9 cellular contexts compared by ENCODE assay signal in the genomic region with DNA sequence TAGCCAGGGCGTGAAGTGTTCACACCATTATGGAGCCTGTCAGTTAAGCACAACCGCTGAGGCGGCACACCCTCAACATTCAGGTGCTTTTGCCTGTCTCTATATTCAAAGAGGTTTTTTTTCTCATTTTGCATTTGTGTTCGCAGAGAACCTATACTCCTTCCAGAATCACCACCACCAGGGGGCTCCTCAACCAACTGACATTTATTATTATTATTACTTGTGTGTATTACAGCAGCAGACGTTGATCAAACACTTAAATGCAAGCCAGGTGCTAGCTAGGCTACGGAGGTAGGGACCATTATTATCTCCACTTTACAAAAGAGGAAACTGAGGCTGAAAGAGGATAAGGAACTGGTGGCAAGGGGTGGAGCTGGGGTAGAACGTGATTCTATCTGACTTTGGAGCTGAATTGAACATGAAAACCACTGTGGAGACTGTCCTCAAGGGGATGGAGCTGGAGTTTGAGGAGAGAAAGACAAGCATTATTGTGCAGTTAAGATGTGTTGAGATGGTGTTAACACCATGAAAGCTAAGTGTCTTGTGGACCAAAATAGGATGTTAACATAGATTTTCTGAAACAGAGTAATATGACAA.
A peak's percentile ranks its signal among the peaks of the same experiment; 100 is the strongest.
DNase-seq lines count a peak whose midpoint lies in the region; ATAC-seq and TF ChIP-seq lines count a peak whose summit lies in the region.
"Had no signal": no experiment of that assay in that cellular context is flagged by ENCODE, and none has a peak within 500 bp of the region (broad histone marks: within the 10 kb centered on the region; RNA-seq: fewer than 3 reads in every experiment).

No MANE protein-coding gene starts in this region.

- no peaks in the 10 kb centered on the region for H3K4me1 ChIP-seq in body of pancreas

- TF ChIP-seq CTCF in body of pancreas (IDR thresholded peaks at IDR 0.05) (peak; percentile 14 to 58 (median 47)), mesothelial cell of epicardium (IDR thresholded peaks at IDR 0.05; ENCODE audit: unreplicated experiment) (peak; percentile 61)

- WGBS in body of pancreas, 2 donors, result 48 to 54% methylated on average over 7 of the region's 7 CpGs

- H3K9me3 ChIP-seq in body of pancreas, result no peaks in the 10 kb centered on the region

- H3K27ac ChIP-seq in body of pancreas, result no peak overlapping the region

- H3K27me3 ChIP-seq in body of pancreas, result no peaks in the 10 kb centered on the region

- ATAC-seq in body of pancreas, result no peak
- no peak for ATAC-seq in HG03565 (IDR thresholded peaks at IDR 0.05; ENCODE audit: unreplicated experiment)
- no peak for ATAC-seq in HG03196 (IDR thresholded peaks at IDR 0.05; ENCODE audit: unreplicated experiment)

- TF ChIP-seq POLR2A in body of pancreas (IDR thresholded peaks at IDR 0.05), result no peak

- intact Hi-C loops in body of pancreas (cut with DNase I) (no loop called here), posterior vena cava (cut with DNase I) (loop anchor here in 1 of 2 donors (2.0 kb wide), 1 partner anchor 165 kb away; no protein-coding TSS in a partner anchor)

- no peaks in the 10 kb centered on the region for H3K36me3 ChIP-seq in body of pancreas (replicated peaks in 1 of 2; ENCODE audit: insufficient read depth in 1 of 2, low read depth in 2 of 2)

- DNase-seq in Daoy (ENCODE audit: low read depth) (peak; percentile 33), body of pancreas (peak in 3 of 4 donors; percentile 43 to 60 (median 52)), mesothelial cell of epicardium (ENCODE audit: low spot score in 2 of 2, unreplicated experiment in 2 of 2) (no peak), posterior vena cava (ENCODE audit: low spot score) (no peak), cerebellum (ENCODE audit: low spot score) (no peak)
- peak; percentile 35 for DNase-seq in Jurkat, Clone E6-1 (ENCODE audit: low read depth, low spot score)

- H3K9me3 Mint-ChIP-seq in mesothelial cell of epicardium, result no peaks in the 10 kb centered on the region
- H3K9me3 Mint-ChIP-seq: T-helper 1 cell treated with Interleukin-12 subunit alpha and Interleukin-12 subunit beta and Interleukin-4 antibody, amounts not matched to agents 30 μg/mL and 1 μg/mL, for 36 hours had no signal

- H3K4me1 Mint-ChIP-seq in mesothelial cell of epicardium, result no peaks in the 10 kb centered on the region

- H3K4me3 Mint-ChIP-seq in mesothelial cell of epicardium, result no peak overlapping the region
- H3K4me3 Mint-ChIP-seq: T-helper 1 cell treated with Interleukin-12 subunit alpha and Interleukin-12 subunit beta and Interleukin-4 antibody, amounts not matched to agents 30 μg/mL and 1 μg/mL, for 36 hours had no signal

- peaks cover 15% of the 10 kb centered on the region for H3K27me3 Mint-ChIP-seq in mesothelial cell of epicardium (ENCODE audit: low read depth)

- H3K36me3 Mint-ChIP-seq in mesothelial cell of epicardium, result no peaks in the 10 kb centered on the region

- H3K4me3 ChIP-seq in Jurkat, Clone E6-1 (ENCODE audit: low read length), result no peak overlapping the region
- H3K4me3 ChIP-seq in body of pancreas, result no peak overlapping the region

- H3K27ac Mint-ChIP-seq in mesothelial cell of epicardium, result no peak overlapping the region
- H3K27ac Mint-ChIP-seq: T-helper 1 cell treated with Interleukin-12 subunit alpha and Interleukin-12 subunit beta and Interleukin-4 antibody, amounts not matched to agents 30 μg/mL and 1 μg/mL, for 36 hours had no signal

Comparison
In these comparisons a context has a peak if more than half of its experiments do, and no peak if none do; other contexts are left out.
1. DNase-seq: peak in Daoy (single experiment), Jurkat, Clone E6-1 (single experiment) and body of pancreas (3 of 4); none in mesothelial cell of epicardium (0 of 2), posterior vena cava (single experiment) and cerebellum (single experiment).